Comparison of ENCODE assay signal across 5 cellular contexts in the genomic region with DNA sequence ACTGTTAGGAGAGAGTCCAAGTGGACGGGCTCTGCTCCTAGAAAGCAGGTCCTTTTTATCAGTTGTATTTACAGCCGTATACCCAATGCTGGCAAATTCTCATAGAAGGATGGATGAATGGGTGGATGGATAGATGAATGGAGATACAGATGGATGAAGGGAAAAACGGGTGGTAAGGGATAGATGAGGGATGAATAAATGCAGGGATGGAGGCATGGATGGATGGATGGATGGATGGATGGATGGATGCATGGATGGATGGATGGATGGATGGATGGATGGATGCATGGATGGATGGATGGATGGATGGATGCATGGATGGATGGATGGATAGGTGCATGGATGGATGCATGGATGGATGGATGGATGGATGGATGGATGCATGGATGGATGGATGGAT.
DNase-seq lines count a peak whose midpoint lies in the region; ATAC-seq, FAIRE-seq and TF ChIP-seq lines count a peak whose summit lies in the region.
"Not testable (repeated sequence)": the region's sequence is repeated elsewhere in the genome, so short reads cannot be mapped to it uniquely, and the experiment has no call there.

No MANE protein-coding gene starts in this region.

- not testable (repeated sequence) for TF ChIP-seq CTCF in HEK293 (tag by site-specific recombination; IDR thresholded peaks at IDR 0.05); ascending aorta (IDR thresholded peaks at IDR 0.05); gastroesophageal sphincter (IDR thresholded peaks at IDR 0.05); HepG2 (CRISPR knock-in tag; IDR thresholded peaks at IDR 0.05); sigmoid colon (IDR thresholded peaks at IDR 0.05)

- not testable (repeated sequence) for H3K9me3 ChIP-seq in HEK293 (ENCODE audit: control insufficient read depth, insufficient read depth, low read depth, low read length); ascending aorta; gastroesophageal sphincter; HepG2 (ENCODE audit: low read length); sigmoid colon

- not testable (repeated sequence) for H3K4me2 ChIP-seq in HepG2 (ENCODE audit: low read depth, low read length)

- H3K79me2 ChIP-seq in HepG2 (ENCODE audit: insufficient read depth, low read length) = not testable (repeated sequence)

- not testable (repeated sequence) for H3K27ac ChIP-seq in HEK293 (ENCODE audit: extremely low read depth, low read depth, low read length); HepG2 (ENCODE audit: extremely low read length, insufficient read depth, low read length)
- H3K27ac ChIP-seq in ascending aorta (peak overlapping the region; percentile 4 to 39), gastroesophageal sphincter (peak overlapping the region in 3 of 4 donors; percentile 79 to 82 (median 81)), sigmoid colon (peak overlapping the region; percentile 55 to 80 (median 76))

- CTCF ChIA-PET in HEK293 (lab: Yijun Ruan, JAX); HepG2 (lab: Yijun Ruan, JAX; ENCODE audit: low intra/inter-chr PET ratio, low total read pairs): not testable (repeated sequence)

- intact Hi-C loops in ascending aorta (cut with DNase I); HepG2 (cut with micrococcal nuclease; ENCODE audit: unreplicated experiment); sigmoid colon (cut with DNase I): not testable (repeated sequence)

- not testable (repeated sequence) for H3K9ac ChIP-seq in HepG2 (ENCODE audit: insufficient read depth, low read depth, low read length)

- not testable (repeated sequence) for BruUV-seq in HepG2 (replicated peaks; lab: Mats Ljungman, UMichigan)

- ATAC-seq in gastroesophageal sphincter, HepG2: not testable (repeated sequence)

- POLR2A ChIA-PET in HEK293 (lab: Yijun Ruan, JAX); HepG2 (lab: Yijun Ruan, JAX): not testable (repeated sequence)

- TF ChIP-seq RAD21 in HepG2 (CRISPR knock-in tag; IDR thresholded peaks at IDR 0.05) = not testable (repeated sequence)

- WGBS in gastroesophageal sphincter (ENCODE audit: low coverage in 1 of 2), 2 donors = 57 to 69% methylated on average over 3 of the region's 3 CpGs
- 56% methylated on average over 3 of the region's 3 CpGs for WGBS in HepG2 (ENCODE audit: low lambda C conversion rate)
- WGBS in sigmoid colon, 2 donors = 76 to 93% methylated on average over 3 of the region's 3 CpGs

- not testable (repeated sequence) for TF ChIP-seq EP300 in gastroesophageal sphincter (IDR thresholded peaks at IDR 0.05); HepG2 (IDR thresholded peaks at IDR 0.05; ENCODE audit: low read depth in 2 of 2, low read length in 2 of 2); HepG2 (CRISPR knock-in tag; IDR thresholded peaks at IDR 0.05; ENCODE audit: borderline replicate concordance); sigmoid colon (IDR thresholded peaks at IDR 0.05)

- not testable (repeated sequence) for H2AFZ ChIP-seq in HepG2 (ENCODE audit: low read length)

- FAIRE-seq in HepG2 (lab: Jason Lieb, UNC) = not testable (repeated sequence)

- not testable (repeated sequence) for DNase-seq in ascending aorta (ENCODE audit: low spot score in 2 of 2); HepG2 (ENCODE audit: low spot score); sigmoid colon

- in situ Hi-C loops in HepG2 (cut with HindIII; ENCODE audit: extremely low pct_ligation_motif_present, low pct_unique_long_range_greater_than_20kb) = not testable (repeated sequence)

- not testable (repeated sequence) for H3K4me1 ChIP-seq in HEK293 (ENCODE audit: control insufficient read depth, insufficient read depth, low read length)
- peaks cover 5 to 41% of the 10 kb centered on the region in 2 donors for H3K4me1 ChIP-seq in ascending aorta
- peaks cover 13 to 96% (median 39%) of the 10 kb centered on the region in 3 donors for H3K4me1 ChIP-seq in gastroesophageal sphincter
- H3K4me1 ChIP-seq in HepG2 (ENCODE audit: insufficient read depth, low read length) = peaks cover 13% of the 10 kb centered on the region
- H3K4me1 ChIP-seq in sigmoid colon = peaks cover 0 to 93% (median 61%) of the 10 kb centered on the region in 4 donors

- H3K4me3 ChIP-seq in HEK293 (ENCODE audit: low read depth, low read length); ascending aorta; gastroesophageal sphincter; HepG2 (replicated peaks in 1 of 3; ENCODE audit: insufficient read depth in 1 of 3, low read depth in 2 of 3, low read length in 3 of 3); sigmoid colon: not testable (repeated sequence)

- peaks cover 0 to 29% of the 10 kb centered on the region in 2 experiments; a peak in 1 of 3 replicates for H3K36me3 ChIP-seq in HEK293 (ENCODE audit: control insufficient read depth in 2 of 2, insufficient read depth in 1 of 2, low read length in 2 of 2)
- peaks cover 94 to 95% of the 10 kb centered on the region in 2 donors for H3K36me3 ChIP-seq in ascending aorta
- peaks cover 7 to 92% of the 10 kb centered on the region in 2 donors for H3K36me3 ChIP-seq in gastroesophageal sphincter
- H3K36me3 ChIP-seq in HepG2 (replicated peaks in 1 of 2; ENCODE audit: control insufficient read depth in 1 of 2, insufficient read depth in 2 of 2, low read length in 2 of 2) = peaks cover 38 to 51% of the 10 kb centered on the region in 2 experiments
- H3K36me3 ChIP-seq in sigmoid colon = peaks cover 66 to 93% (median 90%) of the 10 kb centered on the region in 4 donors

- peaks cover 13% of the 10 kb centered on the region; the same call in 1 of the 2 replicates for H4K20me1 ChIP-seq in HepG2 (ENCODE audit: insufficient read depth, low read length)

- H3K27me3 ChIP-seq in ascending aorta; gastroesophageal sphincter; HepG2 (ENCODE audit: control insufficient read depth in 1 of 2, insufficient read depth in 2 of 2, low read length in 2 of 2); sigmoid colon: not testable (repeated sequence)

- TF ChIP-seq POLR2A in gastroesophageal sphincter (IDR thresholded peaks at IDR 0.05); HepG2 (IDR thresholded peaks at IDR 0.05; ENCODE audit: insufficient read depth in 1 of 2, low read depth in 2 of 2, low read length in 2 of 2); sigmoid colon (IDR thresholded peaks at IDR 0.05): not testable (repeated sequence)

TF ChIP-seq in HEK293, 187 proteins besides CTCF, POLR2A, EP300 and RAD21:
- TF ChIP-seq ZNF366 (tag by site-specific recombination; conservative IDR thresholded peaks at IDR 0.05) = peak; percentile 78
- TF ChIP-seq ZBTB17 (tag by site-specific recombination; IDR thresholded peaks at IDR 0.05) = peak; percentile 68; the same call in 1 of the 2 replicates

TF ChIP-seq in HepG2, 621 proteins besides CTCF, POLR2A, EP300 and RAD21:
- TF ChIP-seq, protein P1, sequence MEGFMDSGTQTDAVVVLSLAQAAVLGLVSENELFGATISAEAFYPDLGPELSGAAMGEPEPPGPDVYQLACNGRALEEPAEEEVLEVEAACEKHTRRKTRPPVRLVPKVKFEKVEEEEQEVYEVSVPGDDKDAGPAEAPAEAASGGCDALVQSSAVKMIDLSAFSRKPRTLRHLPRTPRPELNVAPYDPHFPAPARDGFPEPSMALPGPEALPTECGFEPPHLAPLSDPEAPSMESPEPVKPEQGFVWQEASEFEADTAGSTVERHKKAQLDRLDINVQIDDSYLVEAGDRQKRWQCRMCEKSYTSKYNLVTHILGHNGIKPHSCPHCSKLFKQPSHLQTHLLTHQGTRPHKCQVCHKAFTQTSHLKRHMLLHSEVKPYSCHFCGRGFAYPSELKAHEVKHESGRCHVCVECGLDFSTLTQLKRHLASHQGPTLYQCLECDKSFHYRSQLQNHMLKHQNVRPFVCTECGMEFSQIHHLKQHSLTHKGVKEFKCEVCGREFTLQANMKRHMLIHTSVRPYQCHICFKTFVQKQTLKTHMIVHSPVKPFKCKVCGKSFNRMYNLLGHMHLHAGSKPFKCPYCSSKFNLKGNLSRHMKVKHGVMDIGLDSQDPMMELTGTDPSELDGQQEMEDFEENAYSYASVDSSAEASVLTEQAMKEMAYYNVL (CRISPR knock-in tag; IDR thresholded peaks at IDR 0.05; ENCODE audit: borderline replicate concordance) = peak; percentile 22; the same call in 1 of the 2 replicates
